Comparison of ENCODE assay signal across 20 cellular contexts in genomic region chr9:84750152-84750865, GRCh38.
DNase-seq lines count a peak whose midpoint lies in the region; ATAC-seq and TF ChIP-seq lines count a peak whose summit lies in the region.
"Had no signal": no experiment of that assay in that cellular context is flagged by ENCODE, and none has a peak within 500 bp of the region (broad histone marks: within the 10 kb centered on the region; RNA-seq: fewer than 3 reads in every experiment).

No MANE protein-coding gene starts in this region.

- H2AFZ ChIP-seq in GM23248 = no peak overlapping the region

- intact Hi-C loops in vagina (cut with DNase I) = no loop called here

- H3K27me3 ChIP-seq in vagina (no peaks in the 10 kb centered on the region), GM23248 (replicated peaks; ENCODE audit: insufficient read depth) (no peaks in the 10 kb centered on the region)
- H3K27me3 ChIP-seq: testis had no signal

- ATAC-seq in HG03571 (IDR thresholded peaks at IDR 0.05; ENCODE audit: unreplicated experiment) = no peak

- H3K27ac ChIP-seq in vagina (no peak overlapping the region), GM23248 (no peak overlapping the region)
- H3K27ac ChIP-seq: RWPE1, testis had no signal

- DNase-seq in GM12865 (ENCODE audit: low read depth) (peak; percentile 44), LNCaP clone FGC (ENCODE audit: low read depth) (peak; percentile 99), epithelial cell of esophagus (ENCODE audit: low read depth) (peak; percentile 81), pons (ENCODE audit: low spot score) (peak; percentile 43), cerebellar nuclear complex (lab: John Stamatoyannopoulos, UW) (no peak), vagina (ENCODE audit: extremely low spot score in 2 of 2) (no peak), GM23248 (no peak)
- DNase-seq: activated B cell treated with CpG ODN at 0.5 μM for 24 hours; CD4-positive, alpha-beta memory T cell; islet precursor cell; NCI-H2171 treated with DMSO at 0.1 percent for 48 hours; NCI-H526; occipital lobe; right cardiac atrium; T-helper 9 cell; testis had no signal

- TF ChIP-seq CTCF in GM12865 (IDR thresholded peaks at IDR 0.05; ENCODE audit: insufficient read depth, low read depth, low read length, missing control alignments) = no peak
- no peak for TF ChIP-seq CTCF in LNCaP clone FGC (IDR thresholded peaks at IDR 0.05; ENCODE audit: control insufficient read depth, extremely low read depth, insufficient read depth)
- TF ChIP-seq CTCF in epithelial cell of esophagus (IDR thresholded peaks at IDR 0.05; ENCODE audit: insufficient read depth, low read depth, low read length, missing control alignments) = no peak
- TF ChIP-seq CTCF in vagina (IDR thresholded peaks at IDR 0.05) = no peak

- H3K9me2 ChIP-seq in GM23248 (ENCODE audit: insufficient read depth) = no peaks in the 10 kb centered on the region

- H3K4me1 ChIP-seq in vagina = peaks cover 12% of the 10 kb centered on the region
- no peaks in the 10 kb centered on the region for H3K4me1 ChIP-seq in GM23248 (ENCODE audit: insufficient read depth)
- H3K4me1 ChIP-seq: HAP-1, testis had no signal

- no peaks in the 10 kb centered on the region for H3K9me3 ChIP-seq in vagina
- no peaks in the 10 kb centered on the region for H3K9me3 ChIP-seq in GM23248 (ENCODE audit: low read depth)
- H3K9me3 ChIP-seq: HAP-1, testis had no signal

- 20 to 24% methylated on average over 5 of the region's 5 CpGs for WGBS in GM23248 (ENCODE audit: low coverage in 1 of 2, low lambda C conversion rate in 2 of 2, missing lambda C conversion rate in 2 of 2), 2 experiments

- no peaks in the 10 kb centered on the region for H3F3A ChIP-seq in GM23248 (ENCODE audit: insufficient read depth)

- H3K4me3 ChIP-seq in GM12865 (ENCODE audit: low read depth, low read length) (no peak overlapping the region), LNCaP clone FGC (ENCODE audit: low read depth, low read length) (no peak overlapping the region; the same call in 1 of the 2 replicates), epithelial cell of esophagus (ENCODE audit: low read length) (no peak overlapping the region), vagina (no peak overlapping the region), GM23248 (no peak overlapping the region)
- H3K4me3 ChIP-seq: HAP-1, lung, testis had no signal

- H4K20me1 ChIP-seq in GM23248 (ENCODE audit: insufficient read depth) = no peaks in the 10 kb centered on the region

- H3K36me3 ChIP-seq in vagina (no peaks in the 10 kb centered on the region), GM23248 (ENCODE audit: low read depth) (no peaks in the 10 kb centered on the region)
- H3K36me3 ChIP-seq: HAP-1 had no signal

- in situ Hi-C loops in GM23248 (cut with MboI) = no loop called here

- no peak for TF ChIP-seq POLR2A in vagina (IDR thresholded peaks at IDR 0.05)

- H3K4me2 ChIP-seq in GM23248 (ENCODE audit: unreplicated experiment) = no peak overlapping the region

- no peaks in the 10 kb centered on the region for H3K79me2 ChIP-seq in GM23248 (ENCODE audit: insufficient read depth)

- H3K9ac ChIP-seq in GM23248 = no peak overlapping the region

Comparison
In these comparisons a context has a peak if more than half of its experiments do, and no peak if none do; other contexts are left out.
1. DNase-seq: peak in GM12865 (single experiment), LNCaP clone FGC (single experiment), epithelial cell of esophagus (single experiment) and pons (single experiment); none in cerebellar nuclear complex (0 of 2), vagina (0 of 2) and GM23248 (single experiment).